ENCODE assay signal across 35 cellular contexts in the genomic region with DNA sequence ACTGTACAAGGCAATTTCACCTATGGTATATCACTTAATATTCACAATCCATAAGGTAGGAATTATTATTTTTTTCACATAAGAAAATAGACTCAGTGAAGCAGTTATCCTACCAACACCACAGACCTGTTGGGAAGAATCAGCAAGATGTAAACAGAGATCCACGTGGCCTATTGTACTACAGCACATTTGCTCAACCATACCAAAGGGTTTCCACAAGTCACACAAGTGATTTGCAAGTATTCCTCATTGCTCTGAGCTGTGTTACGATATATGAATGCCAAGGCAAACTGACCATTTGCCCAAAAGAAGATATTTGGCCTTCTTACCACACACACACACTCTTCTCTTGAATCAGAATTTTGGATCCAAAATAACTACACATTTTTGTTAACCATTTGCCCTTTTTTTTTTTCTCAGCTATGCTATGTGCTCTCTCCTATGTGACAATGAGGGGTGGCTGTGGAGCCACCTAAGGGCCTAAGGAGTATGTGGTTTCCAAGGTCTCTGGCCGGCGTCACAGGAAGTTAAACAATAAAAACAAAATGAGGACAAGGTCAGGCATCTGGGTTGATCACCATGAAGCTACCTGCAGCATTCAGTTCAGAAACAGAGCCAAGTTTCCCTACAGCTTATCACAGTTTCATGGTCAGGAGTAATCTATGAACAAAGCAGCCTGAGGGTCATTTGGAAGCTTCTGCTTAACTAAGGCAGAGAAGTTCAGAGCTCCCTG.
"Had no signal": no experiment of that assay in that cellular context is flagged by ENCODE, and none has a peak within 500 bp of the region (broad histone marks: within the 10 kb centered on the region; RNA-seq: fewer than 3 reads in every experiment).

No MANE protein-coding gene starts in this region.

- H3K27me3 Mint-ChIP-seq: activated CD4-positive, alpha-beta memory T cell treated with anti-CD3 and anti-CD28 coated beads, Interleukin-2, amount 10 ng/mL, durations not matched to agents 7 days and 5 days; activated naive CD4-positive, alpha-beta T cell treated with anti-CD3 and anti-CD28 coated beads, Interleukin-2, amount 50 U/mL, for 24 hours; activated naive CD8-positive, alpha-beta T cell treated with anti-CD3 and anti-CD28 coated beads, Interleukin-2, amount 50 U/mL, for 24 hours; activated T-cell treated with anti-CD3 and anti-CD28 coated beads, Interleukin-2, amount 50 U/mL, for 24 hours had no signal

- DNase-seq: activated B cell treated with CpG ODN at 0.5 μM for 24 hours; activated CD4-positive, alpha-beta memory T cell treated with anti-CD3 and anti-CD28 coated beads, Interleukin-2, amount 10 ng/mL, durations not matched to agents 7 days and 5 days; activated CD4-positive, alpha-beta T cell treated with anti-CD3 and anti-CD28 coated beads for 4 hours; activated CD4-positive, alpha-beta T cell treated with anti-CD3 and anti-CD28 coated beads, Interleukin-2, amount 10 ng/mL, durations not matched to agents 24 days and 14 days; activated CD4-positive, alpha-beta T cell treated with anti-CD3 and anti-CD28 coated beads, Interleukin-2, amount 50 U/mL, for 1 hour; activated CD4-positive, alpha-beta T cell treated with anti-CD3 and anti-CD28 coated beads, Interleukin-2, amount 50 U/mL, for 4 hours; activated CD4-positive, CD25-positive, alpha-beta regulatory T cell treated with anti-CD3 and anti-CD28 coated beads, Interleukin-2, amount 50 U/mL, for 72 hours; activated CD8-positive, alpha-beta memory T cell treated with anti-CD3 and anti-CD28 coated beads for 24 hours; activated CD8-positive, alpha-beta memory T cell treated with anti-CD3 and anti-CD28 coated beads, Interleukin-2, amount 10 ng/mL, durations not matched to agents 7 days and 5 days; activated CD8-positive, alpha-beta memory T cell treated with anti-CD3 and anti-CD28 coated beads, Interleukin-2, amount 50 U/mL, for 48 hours; activated CD8-positive, alpha-beta T cell treated with anti-CD3 and anti-CD28 coated beads, Interleukin-2, amount 10 ng/mL, durations not matched to agents 7 days and 5 days; activated effector memory CD4-positive, alpha-beta T cell treated with Interleukin-2 at 50 U/mL for 16 hours; activated gamma-delta T cell; activated naive CD4-positive, alpha-beta T cell treated with anti-CD3 and anti-CD28 coated beads, Interleukin-2, amount 10 ng/mL, durations not matched to agents 7 days and 5 days; activated naive CD4-positive, alpha-beta T cell treated with Interleukin-2 at 50 U/mL for 16 hours; activated naive CD8-positive, alpha-beta T cell treated with anti-CD3 and anti-CD28 coated beads, Interleukin-2, amount 10 ng/mL, durations not matched to agents 7 days and 5 days; activated naive CD8-positive, alpha-beta T cell treated with anti-CD3 and anti-CD28 coated beads, Interleukin-2, amount 50 U/mL, for 24 hours; activated T-cell treated with anti-CD3 and anti-CD28 coated beads, Interleukin-2, amount 50 U/mL, for 24 hours; activated T-cell treated with anti-CD3 and anti-CD28 coated beads, Interleukin-2, amount 50 U/mL, for 48 hours; amygdala; anterior cingulate cortex; brain microvascular endothelial cell; central memory CD4-positive, alpha-beta T cell; T-helper 1 cell; T-helper 2 cell; T-helper 9 cell had no signal

- H3K27me3 ChIP-seq: ascending aorta, brain microvascular endothelial cell, breast epithelium had no signal

- H3K27ac ChIP-seq: ascending aorta, brain microvascular endothelial cell, breast epithelium, VCaP had no signal

- FAIRE-seq: TTC549 had no signal

- H3K4me3 ChIP-seq: ascending aorta, breast epithelium had no signal

- ATAC-seq: activated CD8-positive, alpha-beta memory T cell treated with anti-CD3 and anti-CD28 coated beads, Interleukin-2, amount 10 ng/mL, durations not matched to agents 7 days and 5 days; activated CD8-positive, alpha-beta T cell treated with anti-CD3 and anti-CD28 coated beads, Interleukin-2, amount 10 ng/mL, durations not matched to agents 7 days and 5 days; activated naive CD8-positive, alpha-beta T cell treated with anti-CD3 and anti-CD28 coated beads, Interleukin-2, amount 50 U/mL, for 24 hours had no signal

- H3K4me3 Mint-ChIP-seq: activated B cell treated with CpG ODN at 0.5 μM for 24 hours; activated CD4-positive, alpha-beta memory T cell treated with anti-CD3 and anti-CD28 coated beads, Interleukin-2, amount 10 ng/mL, durations not matched to agents 7 days and 5 days; activated CD4-positive, alpha-beta T cell treated with anti-CD3 and anti-CD28 coated beads, Interleukin-2, amount 10 ng/mL, durations not matched to agents 24 days and 14 days; activated CD8-positive, alpha-beta memory T cell treated with anti-CD3 and anti-CD28 coated beads, Interleukin-2, amount 10 ng/mL, durations not matched to agents 7 days and 5 days; activated CD8-positive, alpha-beta T cell treated with anti-CD3 and anti-CD28 coated beads, Interleukin-2, amount 10 ng/mL, durations not matched to agents 7 days and 5 days; activated naive CD4-positive, alpha-beta T cell treated with anti-CD3 and anti-CD28 coated beads, Interleukin-2, amount 10 ng/mL, durations not matched to agents 7 days and 5 days; activated naive CD4-positive, alpha-beta T cell treated with anti-CD3 and anti-CD28 coated beads, Interleukin-2, amount 50 U/mL, for 24 hours; activated naive CD8-positive, alpha-beta T cell; activated naive CD8-positive, alpha-beta T cell treated with anti-CD3 and anti-CD28 coated beads, Interleukin-2, amount 10 ng/mL, durations not matched to agents 7 days and 5 days; activated naive CD8-positive, alpha-beta T cell treated with anti-CD3 and anti-CD28 coated beads, Interleukin-2, amount 50 U/mL, for 24 hours; activated T-cell treated with anti-CD3 and anti-CD28 coated beads, Interleukin-2, amount 50 U/mL, for 24 hours; T-helper 1 cell treated with Interleukin-12 subunit alpha and Interleukin-12 subunit beta and Interleukin-4 antibody, amounts not matched to agents 30 μg/mL and 1 μg/mL, for 36 hours; T-helper 2 cell treated with Interferon-gamma antibody and Interleukin-4, amounts not matched to agents 5 μg/mL and 100 μg/mL, for 36 hours had no signal

- H3K27ac Mint-ChIP-seq: activated B cell treated with CpG ODN at 0.5 μM for 24 hours; activated CD4-positive, alpha-beta memory T cell treated with anti-CD3 and anti-CD28 coated beads, Interleukin-2, amount 10 ng/mL, durations not matched to agents 7 days and 5 days; activated CD4-positive, alpha-beta T cell treated with anti-CD3 and anti-CD28 coated beads, Interleukin-2, amount 10 ng/mL, durations not matched to agents 24 days and 14 days; activated CD8-positive, alpha-beta memory T cell treated with anti-CD3 and anti-CD28 coated beads, Interleukin-2, amount 10 ng/mL, durations not matched to agents 7 days and 5 days; activated CD8-positive, alpha-beta T cell treated with anti-CD3 and anti-CD28 coated beads, Interleukin-2, amount 10 ng/mL, durations not matched to agents 7 days and 5 days; activated naive CD4-positive, alpha-beta T cell treated with anti-CD3 and anti-CD28 coated beads, Interleukin-2, amount 10 ng/mL, durations not matched to agents 7 days and 5 days; activated naive CD4-positive, alpha-beta T cell treated with anti-CD3 and anti-CD28 coated beads, Interleukin-2, amount 50 U/mL, for 24 hours; activated naive CD8-positive, alpha-beta T cell; activated naive CD8-positive, alpha-beta T cell treated with anti-CD3 and anti-CD28 coated beads, Interleukin-2, amount 10 ng/mL, durations not matched to agents 7 days and 5 days; activated naive CD8-positive, alpha-beta T cell treated with anti-CD3 and anti-CD28 coated beads, Interleukin-2, amount 50 U/mL, for 24 hours; activated T-cell treated with anti-CD3 and anti-CD28 coated beads, Interleukin-2, amount 50 U/mL, for 24 hours; activated T-helper 2 cell treated with anti-CD3 and anti-CD28 coated beads, Interferon-gamma antibody, Interleukin-2, Interleukin-4, amounts not matched to agents 10 μg/mL and 5 μg/mL and 100 μg/mL, durations not matched to agents 14 hours and 24 hours and 36 hours; T-helper 1 cell treated with Interleukin-12 subunit alpha and Interleukin-12 subunit beta and Interleukin-4 antibody, amounts not matched to agents 30 μg/mL and 1 μg/mL, for 36 hours; T-helper 2 cell treated with Interferon-gamma antibody and Interleukin-4, amounts not matched to agents 5 μg/mL and 100 μg/mL, for 36 hours had no signal

- H3K4me1 ChIP-seq: ascending aorta, breast epithelium had no signal

- H3K9me3 ChIP-seq: ascending aorta, breast epithelium had no signal

- H3K9me3 Mint-ChIP-seq: activated B cell treated with CpG ODN at 0.5 μM for 24 hours; activated CD4-positive, alpha-beta memory T cell treated with anti-CD3 and anti-CD28 coated beads, Interleukin-2, amount 10 ng/mL, durations not matched to agents 7 days and 5 days; activated CD4-positive, alpha-beta T cell treated with anti-CD3 and anti-CD28 coated beads, Interleukin-2, amount 10 ng/mL, durations not matched to agents 24 days and 14 days; activated naive CD4-positive, alpha-beta T cell treated with anti-CD3 and anti-CD28 coated beads, Interleukin-2, amount 10 ng/mL, durations not matched to agents 7 days and 5 days; activated naive CD4-positive, alpha-beta T cell treated with anti-CD3 and anti-CD28 coated beads, Interleukin-2, amount 50 U/mL, for 24 hours; activated naive CD8-positive, alpha-beta T cell treated with anti-CD3 and anti-CD28 coated beads, Interleukin-2, amount 10 ng/mL, durations not matched to agents 7 days and 5 days; activated naive CD8-positive, alpha-beta T cell treated with anti-CD3 and anti-CD28 coated beads, Interleukin-2, amount 50 U/mL, for 24 hours; activated T-cell treated with anti-CD3 and anti-CD28 coated beads, Interleukin-2, amount 50 U/mL, for 24 hours; activated T-helper 2 cell treated with anti-CD3 and anti-CD28 coated beads, Interferon-gamma antibody, Interleukin-2, Interleukin-4, amounts not matched to agents 10 μg/mL and 5 μg/mL and 100 μg/mL, durations not matched to agents 14 hours and 24 hours and 36 hours; T-helper 1 cell treated with Interleukin-12 subunit alpha and Interleukin-12 subunit beta and Interleukin-4 antibody, amounts not matched to agents 30 μg/mL and 1 μg/mL, for 36 hours; T-helper 2 cell treated with Interferon-gamma antibody and Interleukin-4, amounts not matched to agents 5 μg/mL and 100 μg/mL, for 36 hours had no signal

- H3K4me1 Mint-ChIP-seq: activated B cell treated with CpG ODN at 0.5 μM for 24 hours; activated CD4-positive, alpha-beta memory T cell treated with anti-CD3 and anti-CD28 coated beads, Interleukin-2, amount 10 ng/mL, durations not matched to agents 7 days and 5 days; activated CD4-positive, alpha-beta T cell treated with anti-CD3 and anti-CD28 coated beads, Interleukin-2, amount 10 ng/mL, durations not matched to agents 24 days and 14 days; activated CD8-positive, alpha-beta memory T cell treated with anti-CD3 and anti-CD28 coated beads, Interleukin-2, amount 10 ng/mL, durations not matched to agents 7 days and 5 days; activated naive CD4-positive, alpha-beta T cell treated with anti-CD3 and anti-CD28 coated beads, Interleukin-2, amount 10 ng/mL, durations not matched to agents 7 days and 5 days; activated naive CD4-positive, alpha-beta T cell treated with anti-CD3 and anti-CD28 coated beads, Interleukin-2, amount 50 U/mL, for 24 hours; activated naive CD8-positive, alpha-beta T cell treated with anti-CD3 and anti-CD28 coated beads, Interleukin-2, amount 10 ng/mL, durations not matched to agents 7 days and 5 days; activated naive CD8-positive, alpha-beta T cell treated with anti-CD3 and anti-CD28 coated beads, Interleukin-2, amount 50 U/mL, for 24 hours had no signal

- H3K36me3 ChIP-seq: ascending aorta, brain microvascular endothelial cell, breast epithelium had no signal

- H3K36me3 Mint-ChIP-seq: activated CD8-positive, alpha-beta memory T cell treated with anti-CD3 and anti-CD28 coated beads, Interleukin-2, amount 10 ng/mL, durations not matched to agents 7 days and 5 days; activated naive CD4-positive, alpha-beta T cell treated with anti-CD3 and anti-CD28 coated beads, Interleukin-2, amount 10 ng/mL, durations not matched to agents 7 days and 5 days; activated naive CD4-positive, alpha-beta T cell treated with anti-CD3 and anti-CD28 coated beads, Interleukin-2, amount 50 U/mL, for 24 hours; activated naive CD8-positive, alpha-beta T cell; activated naive CD8-positive, alpha-beta T cell treated with anti-CD3 and anti-CD28 coated beads, Interleukin-2, amount 10 ng/mL, durations not matched to agents 7 days and 5 days had no signal
